ENCODE assay signal across 16 cellular contexts in genomic region chrX:116284383-116284782, GRCh38.
"Had no signal": no experiment of that assay in that cellular context is flagged by ENCODE, and none has a peak within 500 bp of the region (broad histone marks: within the 10 kb centered on the region; RNA-seq: fewer than 3 reads in every experiment).

No MANE protein-coding gene starts in this region.

- H3K4me3 Mint-ChIP-seq: activated B cell treated with CpG ODN at 0.5 μM for 24 hours; activated CD4-positive, alpha-beta T cell treated with anti-CD3 and anti-CD28 coated beads, Interleukin-2, amount 10 ng/mL, durations not matched to agents 24 days and 14 days; activated T-helper 1 cell treated with anti-CD3 and anti-CD28 coated beads, Interleukin-12 subunit alpha, Interleukin-12 subunit beta, Interleukin-2, Interleukin-4 antibody, amounts not matched to agents 30 ng/mL and 10 ng/mL and 1 ng/mL, durations not matched to agents 14 hours and 24 hours and 36 hours; memory B cell; T-cell had no signal

- H3K4me1 ChIP-seq: left lung, psoas muscle, sigmoid colon, upper lobe of left lung had no signal

- H3K27ac Mint-ChIP-seq: activated B cell treated with CpG ODN at 0.5 μM for 24 hours; activated CD4-positive, alpha-beta T cell treated with anti-CD3 and anti-CD28 coated beads, Interleukin-2, amount 10 ng/mL, durations not matched to agents 24 days and 14 days; activated T-helper 1 cell treated with anti-CD3 and anti-CD28 coated beads, Interleukin-12 subunit alpha, Interleukin-12 subunit beta, Interleukin-2, Interleukin-4 antibody, amounts not matched to agents 30 ng/mL and 10 ng/mL and 1 ng/mL, durations not matched to agents 14 hours and 24 hours and 36 hours; memory B cell; T-cell had no signal

- ATAC-seq: left lung, psoas muscle, T-cell had no signal

- H3K4me3 ChIP-seq: left lung, psoas muscle, sigmoid colon, upper lobe of left lung had no signal

- DNase-seq: activated B cell treated with CpG ODN at 0.5 μM for 24 hours; activated CD4-positive, alpha-beta T cell treated with anti-CD3 and anti-CD28 coated beads, Interleukin-2, amount 10 ng/mL, durations not matched to agents 24 days and 14 days; activated naive CD4-positive, alpha-beta T cell; caudate nucleus; cortex of kidney; effector CD8-positive, alpha-beta T cell; hypothalamus; left lung; psoas muscle; sigmoid colon; stimulated activated CD4-positive, alpha-beta T cell treated with anti-CD3 and anti-CD28 coated beads, Interleukin-2, amount 100 ng/mL, for 24 hours; stimulated activated naive CD4-positive, alpha-beta T cell treated with Interleukin-2 at 50 U/mL for 16 hours; T-cell; upper lobe of left lung had no signal

- H3K27me3 Mint-ChIP-seq: activated B cell treated with CpG ODN at 0.5 μM for 24 hours; activated CD4-positive, alpha-beta T cell treated with anti-CD3 and anti-CD28 coated beads, Interleukin-2, amount 10 ng/mL, durations not matched to agents 24 days and 14 days; memory B cell had no signal

- H3K27me3 ChIP-seq: sigmoid colon, upper lobe of left lung had no signal

- H3K9me3 Mint-ChIP-seq: activated CD4-positive, alpha-beta T cell treated with anti-CD3 and anti-CD28 coated beads, Interleukin-2, amount 10 ng/mL, durations not matched to agents 24 days and 14 days; activated T-helper 1 cell treated with anti-CD3 and anti-CD28 coated beads, Interleukin-12 subunit alpha, Interleukin-12 subunit beta, Interleukin-2, Interleukin-4 antibody, amounts not matched to agents 30 ng/mL and 10 ng/mL and 1 ng/mL, durations not matched to agents 14 hours and 24 hours and 36 hours; T-cell had no signal

- H3K9me3 ChIP-seq: left lung, sigmoid colon, upper lobe of left lung had no signal

- H3K36me3 ChIP-seq: left lung, sigmoid colon, upper lobe of left lung had no signal

- H3K36me3 Mint-ChIP-seq: memory B cell, T-cell had no signal

- H3K27ac ChIP-seq: left lung, psoas muscle, sigmoid colon, upper lobe of left lung had no signal

- H3K4me1 Mint-ChIP-seq: activated B cell treated with CpG ODN at 0.5 μM for 24 hours; activated CD4-positive, alpha-beta T cell treated with anti-CD3 and anti-CD28 coated beads, Interleukin-2, amount 10 ng/mL, durations not matched to agents 24 days and 14 days; memory B cell; T-cell had no signal
